ENCODE assay signal across 8 cellular contexts in the genomic region with DNA sequence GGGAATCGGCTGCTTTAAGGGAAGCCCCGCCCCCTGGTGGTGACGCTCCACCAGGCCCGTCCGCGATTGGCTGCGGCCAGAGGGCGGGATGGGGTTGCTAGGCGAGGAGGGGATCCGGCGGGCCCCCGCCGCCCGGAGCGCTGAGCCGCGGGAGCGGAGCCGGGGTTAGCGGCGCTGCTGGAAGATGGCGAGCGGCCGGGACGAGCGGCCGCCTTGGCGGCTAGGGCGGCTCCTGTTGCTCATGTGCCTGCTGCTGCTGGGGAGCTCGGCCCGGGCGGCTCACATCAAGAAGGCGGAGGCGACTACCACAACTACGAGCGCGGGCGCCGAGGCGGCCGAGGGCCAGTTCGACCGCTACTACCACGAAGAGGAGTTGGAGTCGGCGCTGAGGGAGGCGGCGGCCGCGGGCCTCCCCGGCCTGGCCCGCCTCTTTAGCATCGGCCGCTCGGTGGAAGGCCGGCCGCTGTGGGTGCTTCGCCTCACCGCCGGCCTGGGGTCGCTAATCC. TPM values are rescaled to one million over a fixed set of nuclear protein-coding genes. Genes with fewer than 3 reads are reported as not detected.
A peak's percentile ranks its signal among the peaks of the same experiment; 100 is the strongest.
DNase-seq lines count a peak whose midpoint lies in the region; ATAC-seq, FAIRE-seq and TF ChIP-seq lines count a peak whose summit lies in the region.

A gene (plus strand): TSS at position 131 of the 506 bp plus-strand sequence. CDS start 54 bp downstream, at position 185.

- CTCF ChIA-PET in HepG2 (lab: Yijun Ruan, JAX; ENCODE audit: low intra/inter-chr PET ratio, low total read pairs) = interaction anchor here (1.0 kb wide), 1 partner anchor 39 kb away, joined by 3 read pairs; no protein-coding TSS in a partner anchor

- in situ Hi-C loops in HepG2 (cut with HindIII; ENCODE audit: extremely low pct_ligation_motif_present, low pct_unique_long_range_greater_than_20kb) = loop anchor here (5.0 kb wide), 1 partner anchor 37 kb away; no protein-coding TSS in a partner anchor

- peaks cover 51% of the 10 kb centered on the region for H3K79me2 ChIP-seq in HepG2 (ENCODE audit: insufficient read depth, low read length)

- peak; percentile 52 for TF ChIP-seq RAD21 in HepG2 (CRISPR knock-in tag; IDR thresholded peaks at IDR 0.05)

- no peaks in the 10 kb centered on the region; a peak in 1 of 5 replicates for H3K27me3 ChIP-seq in HepG2 (ENCODE audit: control insufficient read depth in 1 of 2, insufficient read depth in 2 of 2, low read length in 2 of 2)

- peak within 1 kb of the TSS; percentile 33 for H2AFZ ChIP-seq in HepG2 (ENCODE audit: low read length)

- H3K4me1 ChIP-seq in HepG2 (ENCODE audit: insufficient read depth, low read length) = peaks cover 64% of the 10 kb centered on the region

- H3K36me3 ChIP-seq in HepG2 (replicated peaks in 1 of 2; ENCODE audit: control insufficient read depth in 1 of 2, insufficient read depth in 2 of 2, low read length in 2 of 2) = no peaks in the 10 kb centered on the region; a peak in 1 of 5 replicates

- POLR2A ChIA-PET in HepG2 (lab: Yijun Ruan, JAX) = interaction anchor here (8.1 kb wide), 1 partner anchor 35 kb away, joined by 114 read pairs; no protein-coding TSS in a partner anchor

- DNase-seq in C1 segment of cervical spinal cord (lab: John Stamatoyannopoulos, UW) = peak; percentile 77 to 97 (median 95)
- peak; percentile 97 for DNase-seq in NCI-H774 (lab: John Stamatoyannopoulos, UW)
- peak; percentile 95 to 96 for DNase-seq in activated CD4-positive, alpha-beta T cell treated with anti-CD3 and anti-CD28 coated beads, Interleukin-2, amount 50 U/mL, for 4 hours
- peak; percentile 95 for DNase-seq in dermis blood vessel endothelial cell
- peak; percentile 83 for DNase-seq in HepG2 (ENCODE audit: low spot score)
- DNase-seq in stimulated activated CD4-positive, alpha-beta T cell treated with anti-CD3 and anti-CD28 coated beads, Interleukin-2, amount 100 ng/mL, for 48 hours = peak; percentile 97 to 98

- no peak for TF ChIP-seq CTCF in HepG2 (CRISPR knock-in tag; IDR thresholded peaks at IDR 0.05)

- H3K9ac ChIP-seq in HepG2 (ENCODE audit: insufficient read depth, low read depth, low read length) = peak within 1 kb of the TSS; percentile 86

- H3K4me3 ChIP-seq in HepG2 (replicated peaks in 1 of 3; ENCODE audit: insufficient read depth in 1 of 3, low read depth in 2 of 3, low read length in 3 of 3) = peak within 1 kb of the TSS; percentile 92 to 94 (median 92)

- FAIRE-seq in HepG2 (lab: Jason Lieb, UNC) = peak; percentile 52

- TF ChIP-seq EP300 in HepG2 (IDR thresholded peaks at IDR 0.05; ENCODE audit: low read depth in 2 of 2, low read length in 2 of 2) (no peak), HepG2 (CRISPR knock-in tag; IDR thresholded peaks at IDR 0.05; ENCODE audit: borderline replicate concordance) (0 out of 2 replicates have a peak, but pooled peaks have one; percentile 32)

- no TSS peak for BruUV-seq in HepG2 (replicated peaks; lab: Mats Ljungman, UMichigan)

- H3K4me2 ChIP-seq in HepG2 (ENCODE audit: low read depth, low read length) = peak within 1 kb of the TSS; percentile 95

- H3K9me3 ChIP-seq in HepG2 (ENCODE audit: low read length) = no peaks in the 10 kb centered on the region

- WGBS in HepG2 (ENCODE audit: low lambda C conversion rate) = 11% methylated on average over 1 of the region's 61 CpGs

- peak; percentile 81 to 84 for TF ChIP-seq POLR2A in HepG2 (IDR thresholded peaks at IDR 0.05; ENCODE audit: insufficient read depth in 1 of 2, low read depth in 2 of 2, low read length in 2 of 2)

- H4K20me1 ChIP-seq in HepG2 (ENCODE audit: insufficient read depth, low read length) = peaks cover 29% of the 10 kb centered on the region

- ATAC-seq in GM19351 (IDR thresholded peaks at IDR 0.05; ENCODE audit: unreplicated experiment) (peak; percentile 85), HG03565 (IDR thresholded peaks at IDR 0.05; ENCODE audit: unreplicated experiment) (peak; percentile 75), HepG2 (peak; percentile 93)

- intact Hi-C loops in HepG2 (cut with micrococcal nuclease; ENCODE audit: unreplicated experiment) = no loop called here

- H3K27ac ChIP-seq in HepG2 (ENCODE audit: extremely low read length, insufficient read depth, low read length) = peak within 1 kb of the TSS; percentile 68

TF ChIP-seq in HepG2, 621 proteins besides CTCF, POLR2A, EP300 and RAD21 (continues in another document):
- no peak for TF ChIP-seq ZNF598 (CRISPR knock-in tag; IDR thresholded peaks at IDR 0.05; ENCODE audit: borderline replicate concordance)
- no peak for TF ChIP-seq MTF1 (CRISPR knock-in tag; IDR thresholded peaks at IDR 0.05)
- TF ChIP-seq ZNF660 (CRISPR knock-in tag; IDR thresholded peaks at IDR 0.05; ENCODE audit: borderline replicate concordance, low read depth) = no peak
- no peak for TF ChIP-seq NFRKB (IDR thresholded peaks at IDR 0.05)
- TF ChIP-seq SIN3A (IDR thresholded peaks at IDR 0.05; ENCODE audit: borderline replicate concordance, low read depth, low read length) = peak; percentile 52; the same call in 1 of the 2 replicates
- TF ChIP-seq ZNF75D (CRISPR knock-in tag; IDR thresholded peaks at IDR 0.05; ENCODE audit: borderline replicate concordance) = no peak
- TF ChIP-seq ZSCAN12 (CRISPR knock-in tag; IDR thresholded peaks at IDR 0.05) = 0 out of 2 replicates have a peak, but pooled peaks have one; percentile 1
- TF ChIP-seq KDM2A (CRISPR knock-in tag; IDR thresholded peaks at IDR 0.05; ENCODE audit: borderline replicate concordance, low read depth) = peak; percentile 19
- TF ChIP-seq, protein P1, sequence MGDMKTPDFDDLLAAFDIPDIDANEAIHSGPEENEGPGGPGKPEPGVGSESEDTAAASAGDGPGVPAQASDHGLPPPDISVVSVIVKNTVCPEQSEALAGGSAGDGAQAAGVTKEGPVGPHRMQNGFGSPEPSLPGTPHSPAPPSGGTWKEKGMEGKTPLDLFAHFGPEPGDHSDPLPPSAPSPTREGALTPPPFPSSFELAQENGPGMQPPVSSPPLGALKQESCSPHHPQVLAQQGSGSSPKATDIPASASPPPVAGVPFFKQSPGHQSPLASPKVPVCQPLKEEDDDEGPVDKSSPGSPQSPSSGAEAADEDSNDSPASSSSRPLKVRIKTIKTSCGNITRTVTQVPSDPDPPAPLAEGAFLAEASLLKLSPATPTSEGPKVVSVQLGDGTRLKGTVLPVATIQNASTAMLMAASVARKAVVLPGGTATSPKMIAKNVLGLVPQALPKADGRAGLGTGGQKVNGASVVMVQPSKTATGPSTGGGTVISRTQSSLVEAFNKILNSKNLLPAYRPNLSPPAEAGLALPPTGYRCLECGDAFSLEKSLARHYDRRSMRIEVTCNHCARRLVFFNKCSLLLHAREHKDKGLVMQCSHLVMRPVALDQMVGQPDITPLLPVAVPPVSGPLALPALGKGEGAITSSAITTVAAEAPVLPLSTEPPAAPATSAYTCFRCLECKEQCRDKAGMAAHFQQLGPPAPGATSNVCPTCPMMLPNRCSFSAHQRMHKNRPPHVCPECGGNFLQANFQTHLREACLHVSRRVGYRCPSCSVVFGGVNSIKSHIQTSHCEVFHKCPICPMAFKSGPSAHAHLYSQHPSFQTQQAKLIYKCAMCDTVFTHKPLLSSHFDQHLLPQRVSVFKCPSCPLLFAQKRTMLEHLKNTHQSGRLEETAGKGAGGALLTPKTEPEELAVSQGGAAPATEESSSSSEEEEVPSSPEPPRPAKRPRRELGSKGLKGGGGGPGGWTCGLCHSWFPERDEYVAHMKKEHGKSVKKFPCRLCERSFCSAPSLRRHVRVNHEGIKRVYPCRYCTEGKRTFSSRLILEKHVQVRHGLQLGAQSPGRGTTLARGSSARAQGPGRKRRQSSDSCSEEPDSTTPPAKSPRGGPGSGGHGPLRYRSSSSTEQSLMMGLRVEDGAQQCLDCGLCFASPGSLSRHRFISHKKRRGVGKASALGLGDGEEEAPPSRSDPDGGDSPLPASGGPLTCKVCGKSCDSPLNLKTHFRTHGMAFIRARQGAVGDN (CRISPR knock-in tag; IDR thresholded peaks at IDR 0.05) = peak; percentile 73
- TF ChIP-seq HHEX (CRISPR knock-in tag; IDR thresholded peaks at IDR 0.05) = no peak
- TF ChIP-seq ZNF747 (CRISPR knock-in tag; IDR thresholded peaks at IDR 0.05; ENCODE audit: borderline replicate concordance) = no peak
- no peak for TF ChIP-seq ZNF180 (CRISPR knock-in tag; IDR thresholded peaks at IDR 0.05; ENCODE audit: borderline replicate concordance, low read depth)
- no peak for TF ChIP-seq PLRG1 (conservative IDR thresholded peaks at IDR 0.05)
- peak; percentile 89 for TF ChIP-seq SP4 (CRISPR knock-in tag; IDR thresholded peaks at IDR 0.05)
- 0 out of 2 replicates have a peak, but pooled peaks have one; percentile 48 for TF ChIP-seq SMAD3 (CRISPR knock-in tag; IDR thresholded peaks at IDR 0.05)

RNA-seq across cellular contexts. Expression of the gene that starts here (rescaled TPM):
- total RNA-seq in dermis blood vessel endothelial cell (258 and 324 TPM in 2 replicates), HepG2 (2016; rRNA removed; fragmentation: Illumina TruSeq; extraction: Trizol) (54.3 and 72.3 TPM in 2 replicates)
- total RNA-seq in HepG2 (2016; cell fraction: cytosol; rRNA removed; fragmentation: Illumina TruSeq; extraction: Trizol; ENCODE audit: low read depth) = 4.9 and 6.4 TPM in 2 replicates
- total RNA-seq in HepG2 (2016; cell fraction: insoluble cytoplasmic fraction; rRNA removed; fragmentation: Illumina TruSeq; extraction: Trizol) = 47.8 and 69.6 TPM in 2 replicates
- total RNA-seq in HepG2 (2016; cell fraction: membrane; rRNA removed; fragmentation: Illumina TruSeq; extraction: Trizol) = 8.6 and 11.7 TPM in 2 replicates
- total RNA-seq in HepG2 (2016; cell fraction: nucleus; rRNA removed; fragmentation: Illumina TruSeq; extraction: Trizol) = 89.9 and 106 TPM in 2 replicates
- polyA plus RNA-seq in HepG2 (2011; rRNA removed) = 43.2 and 46.1 TPM in 2 replicates
- 19.6 and 35.4 TPM in 2 replicates for polyA plus RNA-seq in HepG2 (2011; cell fraction: cytosol; rRNA removed)
- polyA plus RNA-seq in HepG2 (2011; cell fraction: nucleus; rRNA removed) = 15.6 and 17.4 TPM in 2 replicates
- polyA plus RNA-seq in HepG2 (2012) = 71.5 and 80.7 TPM in 2 replicates
- 1.1 and 1.5 TPM in 2 replicates for polyA plus RNA-seq in HepG2 (2016; cell fraction: cytosol; fragmentation: Illumina TruSeq; extraction: Trizol; ENCODE audit: low read depth)
- 17.2 and 18.1 TPM in 2 replicates for polyA plus RNA-seq in HepG2 (2016; cell fraction: insoluble cytoplasmic fraction; fragmentation: Illumina TruSeq; extraction: Trizol; ENCODE audit: low read depth)
- 2.5 and 3.0 TPM in 2 replicates for polyA plus RNA-seq in HepG2 (2016; cell fraction: membrane; fragmentation: Illumina TruSeq; extraction: Trizol; ENCODE audit: low read depth)
- polyA plus RNA-seq in HepG2 (2016; cell fraction: nucleus; fragmentation: Illumina TruSeq; extraction: Trizol; ENCODE audit: insufficient read depth, low read depth) = 36.8 and 40.4 TPM in 2 replicates
- polyA minus RNA-seq in HepG2 (2011; rRNA and poly(A)+ RNA removed; ENCODE audit: low replicate concordance) = 43.4 and 65.4 TPM in 2 replicates
- 152 and 251 TPM in 2 replicates for polyA minus RNA-seq in HepG2 (2011; cell fraction: cytosol; rRNA and poly(A)+ RNA removed)
- polyA minus RNA-seq in HepG2 (2011; cell fraction: nucleus; rRNA and poly(A)+ RNA removed) = 101 and 151 TPM in 2 replicates

Comparison
In these comparisons a context has a peak if more than half of its experiments do, and no peak if none do; other contexts are left out.
1. Peak in every context shown above with its lines: DNase-seq, ATAC-seq, H3K4me3 ChIP-seq and H3K27ac ChIP-seq.